Comparison of ENCODE assay signal across 18 cellular contexts in the genomic region with DNA sequence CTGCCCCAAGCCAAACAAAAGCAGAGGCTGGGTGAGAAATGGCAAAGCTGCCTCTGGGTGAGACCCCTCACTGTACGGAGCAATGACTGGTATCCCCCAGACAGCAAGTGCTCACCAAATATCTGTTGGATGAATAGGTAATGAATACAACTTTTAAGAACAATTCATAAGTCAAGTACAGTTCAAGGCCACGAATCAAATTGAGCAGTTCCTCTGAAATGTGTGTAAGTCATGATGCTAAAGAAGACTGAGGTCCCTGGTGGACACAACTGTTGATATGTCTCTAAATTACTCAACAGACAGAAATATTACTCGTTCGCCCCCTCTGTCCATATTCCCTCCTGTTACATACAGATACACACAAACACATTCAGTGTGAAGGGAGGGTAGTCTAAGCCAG.
"Had no signal": no experiment of that assay in that cellular context is flagged by ENCODE, and none has a peak within 500 bp of the region (broad histone marks: within the 10 kb centered on the region; RNA-seq: fewer than 3 reads in every experiment).

No MANE protein-coding gene starts in this region.

- H3K9me3 ChIP-seq: left ventricle myocardium inferior, prostate gland, right atrium auricular region, tibial nerve had no signal

- H3K36me3 ChIP-seq: brain microvascular endothelial cell, left ventricle myocardium inferior, prostate gland, right atrium auricular region, tibial nerve had no signal

- H3K27ac ChIP-seq: brain microvascular endothelial cell, epithelial cell of prostate, left ventricle myocardium inferior, prostate gland, right atrium auricular region, tibial nerve had no signal

- H3K4me1 ChIP-seq: right atrium auricular region had no signal

- DNase-seq: activated CD4-positive, alpha-beta T cell treated with anti-CD3 and anti-CD28 coated beads for 36 hours; activated CD4-positive, alpha-beta T cell treated with anti-CD3 and anti-CD28 coated beads, Interleukin-2, amount 50 U/mL, for 48 hours; activated naive CD4-positive, alpha-beta T cell; activated naive CD8-positive, alpha-beta T cell treated with anti-CD3 and anti-CD28 coated beads for 36 hours; brain microvascular endothelial cell; central memory CD4-positive, alpha-beta T cell; endodermal cell; foreskin melanocyte; glutamatergic neuron; left ventricle myocardium inferior; mammary epithelial cell; occipital lobe; stimulated activated CD4-positive, alpha-beta T cell treated with anti-CD3 and anti-CD28 coated beads, Interleukin-2, amount 100 ng/mL, for 24 hours; stimulated activated naive CD4-positive, alpha-beta T cell treated with Interleukin-2 at 50 U/mL for 16 hours had no signal

- H3K27me3 ChIP-seq: brain microvascular endothelial cell, right atrium auricular region, tibial nerve had no signal

- H3K4me3 ChIP-seq: left ventricle myocardium inferior, prostate gland, right atrium auricular region, tibial nerve had no signal

- ATAC-seq: activated CD4-positive, alpha-beta T cell treated with anti-CD3 and anti-CD28 coated beads for 36 hours had no signal
